ENCODE assay signal across 9 cellular contexts in genomic region chr11:125514336-125515101, GRCh38. TPM values are rescaled to one million over a fixed set of nuclear protein-coding genes. Genes with fewer than 3 reads are reported as not detected.
DNase-seq lines count a peak whose midpoint lies in the region; ATAC-seq, FAIRE-seq and TF ChIP-seq lines count a peak whose summit lies in the region.
"Had no signal": no experiment of that assay in that cellular context is flagged by ENCODE, and none has a peak within 500 bp of the region (broad histone marks: within the 10 kb centered on the region; RNA-seq: fewer than 3 reads in every experiment).

No MANE protein-coding gene starts in this region.

- no peak overlapping the region for H2AFZ ChIP-seq in keratinocyte (ENCODE audit: control insufficient read depth, low read length)

- no peaks in the 10 kb centered on the region for H3K9me1 ChIP-seq in keratinocyte (ENCODE audit: control insufficient read depth, extremely low read depth, insufficient read depth, low read length)

- no peak overlapping the region for H3K9ac ChIP-seq in keratinocyte (ENCODE audit: control insufficient read depth, extremely low read depth, insufficient read depth, low read length)

- H3K9me3 Mint-ChIP-seq in glutamatergic neuron (ENCODE audit: unreplicated experiment) = no peaks in the 10 kb centered on the region

- H3K4me3 ChIP-seq in keratinocyte (ENCODE audit: control insufficient read depth in 2 of 3, extremely low read depth in 1 of 3, insufficient read depth in 2 of 3, low read depth in 1 of 3, low read length in 3 of 3) = no peak overlapping the region
- H3K4me3 ChIP-seq in upper lobe of left lung = no peak overlapping the region
- H3K4me3 ChIP-seq: SJSA1 had no signal

- H3K9me3 ChIP-seq in keratinocyte (ENCODE audit: control insufficient read depth, low read depth, low read length) = no peaks in the 10 kb centered on the region
- H3K9me3 ChIP-seq in upper lobe of left lung = no peaks in the 10 kb centered on the region
- H3K9me3 ChIP-seq: SJSA1 had no signal

- TF ChIP-seq EP300 in upper lobe of left lung (IDR thresholded peaks at IDR 0.05) = no peak

- H4K20me1 ChIP-seq in keratinocyte (ENCODE audit: control insufficient read depth, extremely low read depth, insufficient read depth, low read length) = no peaks in the 10 kb centered on the region

- H3K27me3 Mint-ChIP-seq in glutamatergic neuron (ENCODE audit: unreplicated experiment) = no peaks in the 10 kb centered on the region

- no peaks in the 10 kb centered on the region for H3K36me3 Mint-ChIP-seq in glutamatergic neuron (ENCODE audit: unreplicated experiment)

- no peak overlapping the region for H3K27ac Mint-ChIP-seq in glutamatergic neuron (ENCODE audit: unreplicated experiment)

- peak; percentile 80 for FAIRE-seq in keratinocyte (lab: Jason Lieb, UNC)

- H3K27me3 ChIP-seq in keratinocyte (ENCODE audit: control insufficient read depth, extremely low read depth, insufficient read depth, low read length) = no peaks in the 10 kb centered on the region
- H3K27me3 ChIP-seq in upper lobe of left lung = no peaks in the 10 kb centered on the region
- H3K27me3 ChIP-seq: SJSA1 had no signal

- peaks cover 3% of the 10 kb centered on the region for H3K4me1 Mint-ChIP-seq in glutamatergic neuron (ENCODE audit: low read depth, unreplicated experiment)

- ATAC-seq in GM18498 (IDR thresholded peaks at IDR 0.05; ENCODE audit: unreplicated experiment) (peak; percentile 72), HG02678 (IDR thresholded peaks at IDR 0.05; ENCODE audit: unreplicated experiment) (peak; percentile 68), upper lobe of left lung (ENCODE audit: low FRiP score in 2 of 2) (peak; percentile 19 to 68)

- no peak overlapping the region for H3K4me3 Mint-ChIP-seq in glutamatergic neuron (ENCODE audit: unreplicated experiment)

- no peaks in the 10 kb centered on the region for H3K36me3 ChIP-seq in keratinocyte (ENCODE audit: control insufficient read depth in 2 of 2, extremely low read depth in 1 of 2, insufficient read depth in 2 of 2, low read length in 2 of 2)
- no peaks in the 10 kb centered on the region for H3K36me3 ChIP-seq in upper lobe of left lung
- H3K36me3 ChIP-seq: SJSA1 had no signal

- peak overlapping the region; percentile 54 for H3K4me2 ChIP-seq in keratinocyte (ENCODE audit: control insufficient read depth, extremely low read depth, insufficient read depth, low read depth, low read length)

- DNase-seq in NCI-H526 (lab: John Stamatoyannopoulos, UW) (peak; percentile 97 to 98), keratinocyte (ENCODE audit: low read depth, low spot score) (peak; percentile 93), upper lobe of left lung (peak in 1 of 2 donors; percentile 25), hypothalamus (lab: John Stamatoyannopoulos, UW) (no peak), glutamatergic neuron (no peak)
- DNase-seq in activated CD8-positive, alpha-beta memory T cell treated with anti-CD3 and anti-CD28 coated beads, Interleukin-2, amount 50 U/mL, for 1 hour (ENCODE audit: extremely low read depth) = peak; percentile 43

- H3K27ac ChIP-seq in keratinocyte (ENCODE audit: control insufficient read depth, insufficient read depth, low read length) (peak overlapping the region; percentile 78), upper lobe of left lung (no peak overlapping the region)
- H3K27ac ChIP-seq: SJSA1 had no signal

- TF ChIP-seq CTCF in keratinocyte (optimal IDR thresholded peaks at IDR 0.05 in 1 of 3, IDR thresholded peaks at IDR 0.05 in 1 of 3, conservative IDR thresholded peaks at IDR 0.05 in 1 of 3; ENCODE audit: extremely low read depth in 1 of 3, insufficient read depth in 2 of 3, low read length in 3 of 3) (no peak), upper lobe of left lung (IDR thresholded peaks at IDR 0.05) (no peak), glutamatergic neuron (IDR thresholded peaks at IDR 0.05; ENCODE audit: partially characterized antibody, unreplicated experiment) (no peak)

- peaks cover 22% of the 10 kb centered on the region for H3K4me1 ChIP-seq in keratinocyte (ENCODE audit: control insufficient read depth, extremely low read depth, insufficient read depth, low read length)
- peaks cover 0 to 9% (median 2%) of the 10 kb centered on the region in 4 donors for H3K4me1 ChIP-seq in upper lobe of left lung
- H3K4me1 ChIP-seq: SJSA1 had no signal

- dilution Hi-C loops in keratinocyte (cut with MboI; ENCODE audit: extremely low pct_ligation_motif_present, low sequenced_read_pairs) = no loop called here

- 58 to 68% methylated on average over 11 of the region's 11 CpGs for WGBS in upper lobe of left lung, 2 donors

- no peak for TF ChIP-seq POLR2A in upper lobe of left lung (IDR thresholded peaks at IDR 0.05)

- no peaks in the 10 kb centered on the region for H3K79me2 ChIP-seq in keratinocyte (ENCODE audit: control insufficient read depth, insufficient read depth, low read length)

RNA-seq across cellular contexts. Expression of gene FEZ1, which starts 18.5 kb away (rescaled TPM):
- 112 to 300 TPM (median 182 TPM) in 3 replicates for polyA plus RNA-seq in keratinocyte
- polyA plus RNA-seq in keratinocyte (2011; ENCODE audit: low read depth) = 54.1 TPM
- polyA plus RNA-seq in keratinocyte (2011; cell fraction: cytosol; rRNA removed) = 245 and 248 TPM in 2 replicates
- polyA plus RNA-seq in keratinocyte (2011; cell fraction: nucleus; rRNA removed) = 135 and 137 TPM in 2 replicates
- polyA plus RNA-seq in keratinocyte (2012; ENCODE audit: low replicate concordance) = 55.1 and 228 TPM in 2 replicates
- polyA minus RNA-seq in keratinocyte = 68.8 to 119 TPM (median 113 TPM) in 3 replicates
- 88.8 TPM for polyA minus RNA-seq in keratinocyte (2011; cell fraction: cytosol; rRNA and poly(A)+ RNA removed)
- 18.7 and 42.8 TPM in 2 replicates for polyA minus RNA-seq in keratinocyte (2011; cell fraction: nucleus; rRNA and poly(A)+ RNA removed)
- total RNA-seq in upper lobe of left lung = 10 to 100 TPM; 12.8 to 35.3 (median 19.8) TPM
- 10.3 TPM for total RNA-seq in glutamatergic neuron (ENCODE audit: unreplicated experiment)
- total RNA-seq: SJSA1 had no signal

RNA-seq across cellular contexts. Expression of gene EI24, which starts 54.8 kb away (rescaled TPM):
- 215 to 307 TPM (median 263 TPM) in 3 replicates for polyA plus RNA-seq in keratinocyte
- 74.4 TPM for polyA plus RNA-seq in keratinocyte (2011; ENCODE audit: low read depth)
- 212 and 329 TPM in 2 replicates for polyA plus RNA-seq in keratinocyte (2011; cell fraction: cytosol; rRNA removed)
- polyA plus RNA-seq in keratinocyte (2011; cell fraction: nucleus; rRNA removed) = 71.5 and 88.2 TPM in 2 replicates
- polyA plus RNA-seq in keratinocyte (2012; ENCODE audit: low replicate concordance) = 104 and 170 TPM in 2 replicates
- 119 to 245 TPM (median 243 TPM) in 3 replicates for polyA minus RNA-seq in keratinocyte
- 125 TPM for polyA minus RNA-seq in keratinocyte (2011; cell fraction: cytosol; rRNA and poly(A)+ RNA removed)
- 37.5 and 49.4 TPM in 2 replicates for polyA minus RNA-seq in keratinocyte (2011; cell fraction: nucleus; rRNA and poly(A)+ RNA removed)
- 10 to 100 TPM; 31.4 to 80.0 (median 60.4) TPM for total RNA-seq in upper lobe of left lung
- total RNA-seq in glutamatergic neuron (ENCODE audit: unreplicated experiment) = 63.3 TPM

Comparison
In these comparisons a context has a peak if more than half of its experiments do, and no peak if none do; other contexts are left out.
1. DNase-seq: peak in NCI-H526 (2 of 2), activated CD8-positive, alpha-beta memory T cell treated with anti-CD3 and anti-CD28 coated beads, Interleukin-2, amount 50 U/mL, for 1 hour (single experiment) and keratinocyte (single experiment); none in hypothalamus (0 of 51) and glutamatergic neuron (single experiment).
2. Peak in every context shown above with its lines, with median percentiles within 50 percentile points of each other: ATAC-seq.